In the genomic region with DNA sequence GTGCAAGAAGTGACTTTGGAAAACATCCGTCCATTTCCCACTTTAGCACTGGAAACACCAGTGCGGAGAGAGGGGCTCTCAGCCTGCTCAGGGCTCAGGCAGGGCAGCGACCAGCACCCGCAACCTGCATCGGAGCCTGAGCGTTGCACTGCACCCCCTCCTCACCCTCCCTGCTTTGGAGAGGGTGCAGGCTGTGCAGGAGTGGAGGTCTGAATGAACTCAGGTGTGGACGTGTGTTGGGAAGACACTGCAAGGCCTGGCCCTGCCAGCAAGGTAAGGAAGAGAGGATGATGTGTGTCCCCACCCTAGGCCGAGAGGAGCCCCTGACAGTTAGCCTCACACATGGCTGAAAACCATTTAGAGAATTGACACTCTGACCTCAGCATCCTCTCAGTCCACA, we compare ENCODE assay signal across 19 cellular contexts.
DNase-seq lines count a peak whose midpoint lies in the region; ATAC-seq, FAIRE-seq and TF ChIP-seq lines count a peak whose summit lies in the region.
"Had no signal": no experiment of that assay in that cellular context is flagged by ENCODE, and none has a peak within 500 bp of the region (broad histone marks: within the 10 kb centered on the region; RNA-seq: fewer than 3 reads in every experiment).

No MANE protein-coding gene starts in this region.

- no peak overlapping the region for H4K91ac ChIP-seq in H1 (replicated peaks; ENCODE audit: insufficient read length, low read length)

- H2BK20ac ChIP-seq in H1 (ENCODE audit: low read length), result no peak overlapping the region

- ATAC-seq in aorta (ENCODE audit: low FRiP score) (no peak), esophagus mucosa (no peak)

- no peak for TF ChIP-seq CTCF in left ventricle myocardium inferior (IDR thresholded peaks at IDR 0.05; ENCODE audit: borderline replicate concordance)
- TF ChIP-seq CTCF in H1 (IDR thresholded peaks at IDR 0.05; ENCODE audit: control extremely low read depth in 1 of 3, insufficient read depth in 1 of 3, low read depth in 1 of 3, low read length in 3 of 3), result no peak
- TF ChIP-seq CTCF in neural cell (IDR thresholded peaks at IDR 0.05; ENCODE audit: poor library complexity, severe bottlenecking), result no peak
- TF ChIP-seq CTCF in ascending aorta (IDR thresholded peaks at IDR 0.05), result no peak

- CTCF ChIA-PET in H1 (lab: Charles Lee; ENCODE audit: partially characterized antibody), result interaction anchor here (0.8 kb wide), 1 partner anchor 153 kb away, joined by 3 read pairs; no protein-coding TSS in a partner anchor

- no peak for FAIRE-seq in H1 (lab: Jason Lieb, UNC)
- FAIRE-seq: G401.6, GM12891, GM19239 had no signal

- H3K79me2 ChIP-seq in H1 (ENCODE audit: control insufficient read depth in 1 of 2, insufficient read depth in 2 of 2, low read length in 2 of 2) (no peaks in the 10 kb centered on the region), neural cell (replicated peaks; ENCODE audit: insufficient read depth, low read length) (no peaks in the 10 kb centered on the region)

- POLR2A ChIA-PET in H1 (lab: Charles Lee; ENCODE audit: partially characterized antibody), result no interaction called here

- H3K4ac ChIP-seq in H1 (replicated peaks; ENCODE audit: insufficient read length, low read depth, low read length), result no peak overlapping the region

- H3K4me3 ChIP-seq in left ventricle myocardium inferior (no peak overlapping the region), H1 (ENCODE audit: extremely low read depth in 1 of 4, insufficient read depth in 2 of 4, low read depth in 3 of 4, low read length in 4 of 4) (no peak overlapping the region), neural cell (ENCODE audit: low read length) (no peak overlapping the region), aorta (ENCODE audit: low read length in 2 of 2) (no peak overlapping the region), ascending aorta (no peak overlapping the region)
- H3K4me3 ChIP-seq: HAP-1 had no signal

- no peak overlapping the region for H3K4me2 ChIP-seq in H1 (ENCODE audit: insufficient read depth in 1 of 2, low read depth in 2 of 2, low read length in 2 of 2)
- no peak overlapping the region for H3K4me2 ChIP-seq in neural cell (ENCODE audit: low read length)

- no peak overlapping the region for H3K56ac ChIP-seq in H1 (replicated peaks; ENCODE audit: insufficient read length, low read depth, low read length)

- H3K36me3 ChIP-seq in left ventricle myocardium inferior, result no peaks in the 10 kb centered on the region
- no peaks in the 10 kb centered on the region for H3K36me3 ChIP-seq in H1 (ENCODE audit: control insufficient read depth in 2 of 4, insufficient read depth in 4 of 4, low read length in 3 of 4)
- no peaks in the 10 kb centered on the region for H3K36me3 ChIP-seq in neural cell (ENCODE audit: insufficient read depth, low read length)
- H3K36me3 ChIP-seq in aorta (ENCODE audit: control insufficient read depth in 1 of 2, insufficient read depth in 2 of 2, low read length in 1 of 2), result no peaks in the 10 kb centered on the region
- no peaks in the 10 kb centered on the region for H3K36me3 ChIP-seq in ascending aorta
- H3K36me3 ChIP-seq: BE2C, HAP-1 had no signal

- no peaks in the 10 kb centered on the region for H3K79me1 ChIP-seq in H1 (ENCODE audit: low read depth, low read length)

- H2BK5ac ChIP-seq in H1 (ENCODE audit: low read depth, low read length), result no peak overlapping the region

- H4K8ac ChIP-seq in H1 (ENCODE audit: extremely low read depth, insufficient read depth, low read length), result peak overlapping the region; percentile 31; the same call in 1 of the 2 replicates

- no peak overlapping the region for H3K23ac ChIP-seq in H1 (ENCODE audit: insufficient read length)

- no peak overlapping the region for H2BK15ac ChIP-seq in H1 (ENCODE audit: low read length)

- H3K9ac ChIP-seq in H1 (replicated peaks in 1 of 4; ENCODE audit: extremely low read depth in 1 of 4, low read depth in 3 of 4, low read length in 3 of 4) (no peak overlapping the region), neural cell (ENCODE audit: low read length) (peak overlapping the region; percentile 10)

- H3K27me3 ChIP-seq in left ventricle myocardium inferior (ENCODE audit: low read depth) (peaks cover 14% of the 10 kb centered on the region), H1 (replicated peaks in 1 of 4; ENCODE audit: control insufficient read depth in 3 of 4, extremely low read depth in 1 of 4, insufficient read depth in 3 of 4, low read length in 3 of 4) (no peaks in the 10 kb centered on the region; a peak in 2 of 7 replicates), neural cell (ENCODE audit: insufficient read depth, low read depth, low read length) (no peaks in the 10 kb centered on the region), aorta (ENCODE audit: control insufficient read depth in 1 of 2, insufficient read depth in 2 of 2, low read length in 1 of 2) (no peaks in the 10 kb centered on the region), ascending aorta (no peaks in the 10 kb centered on the region)
- H3K27me3 ChIP-seq: BE2C had no signal

- H2BK120ac ChIP-seq in H1 (replicated peaks; ENCODE audit: low read depth, low read length), result no peak overlapping the region

- H3K4me1 ChIP-seq in left ventricle myocardium inferior (peaks cover 20% of the 10 kb centered on the region), H1 (replicated peaks in 1 of 4; ENCODE audit: control insufficient read depth in 3 of 4, insufficient read depth in 4 of 4, low read length in 3 of 4) (no peaks in the 10 kb centered on the region; a peak in 1 of 7 replicates), aorta (ENCODE audit: control insufficient read depth in 1 of 2, insufficient read depth in 2 of 2, low read length in 2 of 2) (no peaks in the 10 kb centered on the region), ascending aorta (no peaks in the 10 kb centered on the region)
- H3K4me1 ChIP-seq: BE2C had no signal

- H2AK5ac ChIP-seq in H1 (ENCODE audit: low read depth, low read length), result no peak overlapping the region

- no peak overlapping the region for H2BK12ac ChIP-seq in H1 (ENCODE audit: low read depth, low read length)

- H4K20me1 ChIP-seq in H1 (replicated peaks in 1 of 2; ENCODE audit: control insufficient read depth in 1 of 2, insufficient read depth in 2 of 2, low read length in 2 of 2) (peaks cover 0 to 2% of the 10 kb centered on the region in 2 experiments), neural cell (ENCODE audit: insufficient read depth) (no peaks in the 10 kb centered on the region)

- TF ChIP-seq EP300 in H1 (IDR thresholded peaks at IDR 0.05; ENCODE audit: borderline replicate concordance in 1 of 2, low read depth in 2 of 2, low read length in 2 of 2), result no peak
- no peak for TF ChIP-seq EP300 in neural cell (conservative IDR thresholded peaks at IDR 0.05; ENCODE audit: poor library complexity, severe bottlenecking)

- TF ChIP-seq RAD21 in H1 (IDR thresholded peaks at IDR 0.05 in 1 of 2, conservative IDR thresholded peaks at IDR 0.05 in 1 of 2; ENCODE audit: low read depth in 2 of 2, low read length in 2 of 2), result no peak
- no peak for TF ChIP-seq RAD21 in neural cell (conservative IDR thresholded peaks at IDR 0.05)

- H3K27ac ChIP-seq in left ventricle myocardium inferior (replicated peaks) (peak overlapping the region; percentile 66), H1 (ENCODE audit: low read depth, low read length) (no peak overlapping the region), neural cell (ENCODE audit: low read length) (peak overlapping the region; percentile 54), aorta (ENCODE audit: low read depth in 1 of 2, low read length in 2 of 2) (no peak overlapping the region), ascending aorta (no peak overlapping the region)

- H3K14ac ChIP-seq in H1 (ENCODE audit: insufficient read length), result no peak overlapping the region

- no peaks in the 10 kb centered on the region for H3K9me3 ChIP-seq in left ventricle myocardium inferior (replicated peaks)
- H3K9me3 ChIP-seq in H1 (ENCODE audit: insufficient read depth in 2 of 2, low read depth in 1 of 2, low read length in 1 of 2), result no peaks in the 10 kb centered on the region
- H3K9me3 ChIP-seq in neural cell (ENCODE audit: low read length), result no peaks in the 10 kb centered on the region
- H3K9me3 ChIP-seq in aorta (ENCODE audit: control insufficient read depth, low read length), result no peaks in the 10 kb centered on the region
- H3K9me3 ChIP-seq in ascending aorta, result no peaks in the 10 kb centered on the region
- H3K9me3 ChIP-seq: BE2C, HAP-1 had no signal

- H4K5ac ChIP-seq in H1 (ENCODE audit: insufficient read length, low read depth, low read length), result no peak overlapping the region

- H3K23me2 ChIP-seq in H1 (ENCODE audit: low read depth, low read length), result no peaks in the 10 kb centered on the region; the same call in 1 of the 2 replicates

- DNase-seq in left ventricle myocardium inferior (no peak), cardiac septum (ENCODE audit: low spot score) (no peak), H1 (ENCODE audit: low read depth in 1 of 2, low spot score in 2 of 2) (no peak), aorta (peak; percentile 7 to 28), ascending aorta (ENCODE audit: low spot score in 2 of 2) (no peak), NCI-H2029 treated with DMSO at 0.1 percent for 48 hours (lab: John Stamatoyannopoulos, UW) (no peak)
- DNase-seq: ACHN; BE2C; CD4-positive, CD25-positive, alpha-beta regulatory T cell; CD8-positive, alpha-beta memory T cell; COR-L47; DMS 273 treated with DMSO at 0.1 percent for 48 hours; DMS53 had no signal

- intact Hi-C loops in left ventricle myocardium inferior (cut with micrococcal nuclease) (no loop called here), cardiac septum (cut with DNase I) (loop anchor here (10.0 kb wide), 1 partner anchor 60 kb away; no protein-coding TSS in a partner anchor), aorta (cut with DNase I) (no loop called here), ascending aorta (cut with DNase I) (no loop called here)

- no peak for TF ChIP-seq POLR2A in H1 (IDR thresholded peaks at IDR 0.05; ENCODE audit: control extremely low read depth in 1 of 2, low read depth in 2 of 2, low read length in 2 of 2)

- H3K18ac ChIP-seq in H1 (ENCODE audit: extremely low read depth, low read length), result no peak overlapping the region

- no peaks in the 10 kb centered on the region for H3F3A ChIP-seq in neural cell (ENCODE audit: insufficient read depth, low read length, poor library complexity, severe bottlenecking)

- H2AFZ ChIP-seq in H1 (ENCODE audit: low read length), result no peak overlapping the region
- no peak overlapping the region for H2AFZ ChIP-seq in neural cell (ENCODE audit: low read depth, low read length)

- 91% methylated on average over 8 of the region's 8 CpGs; no CpG with 5 or more reads in 1 of the 2 experiments for WGBS in H1 (ENCODE audit: extremely low coverage in 1 of 2, insufficient coverage in 1 of 2, insufficient read length in 1 of 2, insufficient replicate concordance in 2 of 2, low coverage in 1 of 2, low lambda C conversion rate in 2 of 2, missing lambda C conversion rate in 1 of 2), 2 experiments
- WGBS in aorta, 2 donors, result 96% methylated on average over 8 of the region's 8 CpGs

- no peaks in the 10 kb centered on the region for H3K9me2 ChIP-seq in neural cell (ENCODE audit: insufficient read depth, low read length)

TF ChIP-seq in H1, 55 proteins besides CTCF, POLR2A, EP300 and RAD21 (continues in another document):
- no peak for TF ChIP-seq TAF7 (optimal IDR thresholded peaks at IDR 0.05; ENCODE audit: borderline replicate concordance, low read depth, low read length)

TF ChIP-seq in neural cell, 6 proteins besides CTCF, POLR2A, EP300 and RAD21 (continues in another document):
- no peak for TF ChIP-seq EZH2 (IDR thresholded peaks at IDR 0.05; ENCODE audit: borderline replicate concordance, insufficient read depth, low read length, poor library complexity, severe bottlenecking)

Comparison
In these comparisons a context has a peak if more than half of its experiments do, and no peak if none do; other contexts are left out.
1. DNase-seq: peak in aorta (2 of 2); none in left ventricle myocardium inferior (single experiment), cardiac septum (single experiment), H1 (0 of 2), ascending aorta (0 of 2) and NCI-H2029 treated with DMSO at 0.1 percent for 48 hours (single experiment).
2. H3K27ac ChIP-seq: peak in left ventricle myocardium inferior (single experiment) and neural cell (single experiment); none in H1 (single experiment), aorta (0 of 2) and ascending aorta (0 of 2).